15 cellular contexts compared by ENCODE assay signal in genomic region chr13:79190932-79191331, GRCh38.
DNase-seq lines count a peak whose midpoint lies in the region; ATAC-seq, FAIRE-seq and TF ChIP-seq lines count a peak whose summit lies in the region.
"Had no signal": no experiment of that assay in that cellular context is flagged by ENCODE, and none has a peak within 500 bp of the region (broad histone marks: within the 10 kb centered on the region; RNA-seq: fewer than 3 reads in every experiment).

No MANE protein-coding gene starts in this region.

- H3K9me2 ChIP-seq in DOHH2 (replicated peaks; ENCODE audit: control insufficient read depth, low read length): no peaks in the 10 kb centered on the region

- H3K4me1 ChIP-seq in DOHH2 (ENCODE audit: control insufficient read depth, low read length): peaks cover 55% of the 10 kb centered on the region
- H3K4me1 ChIP-seq: right lobe of liver, thyroid gland had no signal

- TF ChIP-seq CTCF in DOHH2 (IDR thresholded peaks at IDR 0.05; ENCODE audit: low read depth, low read length, poor library complexity, severe bottlenecking) (no peak), NB4 (IDR thresholded peaks at IDR 0.05; ENCODE audit: low read depth, low read length) (no peak)

- ATAC-seq in GM19452 (IDR thresholded peaks at IDR 0.05; ENCODE audit: unreplicated experiment) (peak; percentile 31), HG03045 (IDR thresholded peaks at IDR 0.05; ENCODE audit: unreplicated experiment) (peak; percentile 30)
- ATAC-seq: activated naive CD4-positive, alpha-beta T cell treated with anti-CD3 and anti-CD28 coated beads, Interleukin-2, amount 50 U/mL, for 72 hours had no signal

- no peaks in the 10 kb centered on the region for H4K20me1 ChIP-seq in DOHH2 (ENCODE audit: control insufficient read depth, insufficient read depth, low read depth, low read length)

- H3K27ac ChIP-seq in DOHH2 (ENCODE audit: low read depth, low read length): no peak overlapping the region
- H3K27ac ChIP-seq: HL-60, right lobe of liver, thyroid gland had no signal

- peaks cover 13% of the 10 kb centered on the region for H3F3A ChIP-seq in DOHH2 (ENCODE audit: control insufficient read depth, insufficient read depth)

- TF ChIP-seq POLR2A in NB4 (IDR thresholded peaks at IDR 0.05; ENCODE audit: extremely low read depth, insufficient read length): no peak

- no peak for FAIRE-seq in HTR-8/SVneo (lab: Jason Lieb, UNC)
- FAIRE-seq: islet of Langerhans had no signal

- no peaks in the 10 kb centered on the region for H3K79me2 ChIP-seq in DOHH2 (ENCODE audit: control insufficient read depth, low read length)

- DNase-seq in NB4 (ENCODE audit: low read depth) (peak; percentile 31), HTR-8/SVneo (ENCODE audit: insufficient read length, low spot score) (no peak), D341Med (ENCODE audit: low spot score) (no peak), NCI-H2107 treated with DMSO at 0.1 percent for 48 hours (lab: John Stamatoyannopoulos, UW; ENCODE audit: unreplicated experiment) (no peak), occipital lobe (lab: John Stamatoyannopoulos, UW) (no peak)
- DNase-seq: activated CD4-positive, alpha-beta T cell treated with anti-CD3 and anti-CD28 coated beads, Interleukin-2, amount 10 ng/mL, durations not matched to agents 24 days and 14 days; MM.1S; right lobe of liver; thyroid gland had no signal

- H3K4me2 ChIP-seq in DOHH2 (ENCODE audit: low read length): peak overlapping the region; percentile 2; the same call in 1 of the 2 replicates

- no peaks in the 10 kb centered on the region for H3K36me3 ChIP-seq in DOHH2 (ENCODE audit: control insufficient read depth, low read length)
- H3K36me3 ChIP-seq: right lobe of liver, thyroid gland had no signal

- H3K4me3 ChIP-seq in DOHH2 (ENCODE audit: low read length): no peak overlapping the region
- H3K4me3 ChIP-seq in NB4 (ENCODE audit: low read depth, low read length): no peak overlapping the region
- H3K4me3 ChIP-seq: right lobe of liver, thyroid gland had no signal

- no peaks in the 10 kb centered on the region for H3K9me3 ChIP-seq in DOHH2 (ENCODE audit: control insufficient read depth, insufficient read depth, low read length)
- H3K9me3 ChIP-seq: right lobe of liver, thyroid gland had no signal

- H3K27me3 ChIP-seq in DOHH2 (ENCODE audit: control insufficient read depth, low read length): peaks cover 6% of the 10 kb centered on the region
- H3K27me3 ChIP-seq: right lobe of liver, thyroid gland had no signal
